9 cellular contexts compared by ENCODE assay signal in genomic region chr10:33332183-33333031, GRCh38. TPM values are rescaled to one million over a fixed set of nuclear protein-coding genes. Genes with fewer than 3 reads are reported as not detected.
A peak's percentile ranks its signal among the peaks of the same experiment; 100 is the strongest.
DNase-seq lines count a peak whose midpoint lies in the region; ATAC-seq and TF ChIP-seq lines count a peak whose summit lies in the region.
"Had no signal": no experiment of that assay in that cellular context is flagged by ENCODE, and none has a peak within 500 bp of the region (broad histone marks: within the 10 kb centered on the region; RNA-seq: fewer than 3 reads in every experiment).

No MANE protein-coding gene starts in this region.

- 0 out of 22 replicates have a peak, but pooled peaks cover 0 to under 1% (median 0%) of the 10 kb centered on the region in 11 experiments for H3K9me3 ChIP-seq in BLaER1 treated with 17β-estradiol and CSF1 and Interleukin-3, amounts not matched to agents 10 nM and 100 nM (replicated peaks in 1 of 11)
- no peaks in the 10 kb centered on the region for H3K9me3 ChIP-seq in SK-N-SH

- H3K9me3 Mint-ChIP-seq in progenitor cell of endocrine pancreas (ENCODE audit: low read depth), result no peaks in the 10 kb centered on the region
- H3K9me3 Mint-ChIP-seq: activated CD4-positive, alpha-beta T cell treated with anti-CD3 and anti-CD28 coated beads, Interleukin-2, amount 10 ng/mL, durations not matched to agents 7 days and 5 days had no signal

- ATAC-seq in GM21529 (IDR thresholded peaks at IDR 0.05; ENCODE audit: unreplicated experiment) (no peak), HG03342 (IDR thresholded peaks at IDR 0.05; ENCODE audit: unreplicated experiment) (no peak)

- peaks cover 0 to 54% (median 0%) of the 10 kb centered on the region in 11 experiments; a peak in 6 of 22 replicates for H3K36me3 ChIP-seq in BLaER1 treated with 17β-estradiol and CSF1 and Interleukin-3, amounts not matched to agents 10 nM and 100 nM
- peaks cover 23 to 52% of the 10 kb centered on the region in 2 experiments for H3K36me3 ChIP-seq in SK-N-SH (replicated peaks in 1 of 2; ENCODE audit: control insufficient read depth in 1 of 2, insufficient read depth in 2 of 2, low read length in 1 of 2)

- H3K4me1 Mint-ChIP-seq in progenitor cell of endocrine pancreas (ENCODE audit: low read depth), result peaks cover 39% of the 10 kb centered on the region

- peak overlapping the region in 3 of 11 experiments; percentile 90 to 98 (median 96); a peak in 5 of 22 replicates for H3K27ac ChIP-seq in BLaER1 treated with 17β-estradiol and CSF1 and Interleukin-3, amounts not matched to agents 10 nM and 100 nM
- H3K27ac ChIP-seq in SK-N-SH (ENCODE audit: low read depth in 2 of 2, low read length in 1 of 2), result peak overlapping the region; percentile 78 to 93

- peak in 1 of 2 experiments; percentile 49; a peak in 1 of 4 replicates for TF ChIP-seq EP300 in SK-N-SH (IDR thresholded peaks at IDR 0.05; ENCODE audit: borderline replicate concordance in 1 of 2, low read depth in 1 of 2, low read length in 1 of 2)

- CTCF ChIA-PET in SK-N-SH (lab: Yijun Ruan, JAX), result interaction anchor here (0.7 to 6.7 kb wide), 10 partner anchors 9 to 1304 kb away, joined by 3 to 102 read pairs (median 3); no protein-coding TSS in a partner anchor

- peaks cover 0 to 61% (median 14%) of the 10 kb centered on the region in 11 experiments; a peak in 12 of 22 replicates for H4K20me1 ChIP-seq in BLaER1 treated with 17β-estradiol and CSF1 and Interleukin-3, amounts not matched to agents 10 nM and 100 nM
- H4K20me1 ChIP-seq in SK-N-SH (ENCODE audit: insufficient read depth), result peaks cover 13% of the 10 kb centered on the region

- H2AFZ ChIP-seq in SK-N-SH (ENCODE audit: low read depth), result no peak overlapping the region

- H3K9me2 ChIP-seq in SK-N-SH, result no peaks in the 10 kb centered on the region

- H3K36me3 Mint-ChIP-seq in progenitor cell of endocrine pancreas (ENCODE audit: insufficient read depth), result peaks cover 12% of the 10 kb centered on the region

- H3K4me3 ChIP-seq in BLaER1 treated with 17β-estradiol and CSF1 and Interleukin-3, amounts not matched to agents 10 nM and 100 nM, result peak overlapping the region in 5 of 10 experiments; percentile 77 to 97 (median 88); a peak in 10 of 20 replicates
- H3K4me3 ChIP-seq in SK-N-SH (ENCODE audit: low read depth in 2 of 2, low read length in 1 of 2), result peak overlapping the region; percentile 90 to 92
- peak overlapping the region; percentile 55 to 71 for H3K4me3 ChIP-seq in foreskin fibroblast (ENCODE audit: low read depth in 1 of 2, low read length in 2 of 2)

- H3K4me3 Mint-ChIP-seq in progenitor cell of endocrine pancreas (ENCODE audit: low read depth), result peak overlapping the region; percentile 75

- TF ChIP-seq CTCF in SK-N-SH (IDR thresholded peaks at IDR 0.05) (no peak), foreskin fibroblast (IDR thresholded peaks at IDR 0.05; ENCODE audit: low read depth, low read length) (no peak), progenitor cell of endocrine pancreas (IDR thresholded peaks at IDR 0.05; ENCODE audit: unreplicated experiment) (no peak)

- H3K4me1 ChIP-seq in BLaER1 treated with 17β-estradiol and CSF1 and Interleukin-3, amounts not matched to agents 10 nM and 100 nM, result peaks cover 28 to 42% (median 37%) of the 10 kb centered on the region in 10 experiments
- H3K4me1 ChIP-seq in SK-N-SH (ENCODE audit: control insufficient read depth in 1 of 2, insufficient read depth in 2 of 2, low read depth in 1 of 2, low read length in 1 of 2), result peaks cover 12 to 25% of the 10 kb centered on the region in 2 experiments

- H3K9ac ChIP-seq in BLaER1 treated with 17β-estradiol and CSF1 and Interleukin-3, amounts not matched to agents 10 nM and 100 nM, result peak overlapping the region in 4 of 11 experiments; percentile 31 to 99 (median 96); a peak in 8 of 22 replicates
- peak overlapping the region; percentile 94 for H3K9ac ChIP-seq in SK-N-SH

- no peaks in the 10 kb centered on the region for H3K27me3 Mint-ChIP-seq in progenitor cell of endocrine pancreas

- WGBS in SK-N-SH (ENCODE audit: low lambda C conversion rate), result 17% methylated on average over 4 of the region's 4 CpGs

- DNase-seq in SK-N-SH (no peak), foreskin fibroblast (peak in 1 of 2 donors; percentile 58), progenitor cell of endocrine pancreas (ENCODE audit: low spot score, unreplicated experiment) (no peak), NOMO-1 treated with DMSO at 0.1 percent for 48 hours (lab: John Stamatoyannopoulos, UW; ENCODE audit: unreplicated experiment) (no peak)
- DNase-seq in NK-92 treated with Interleukin-12 subunit alpha and Interleukin-12 subunit beta, amount 100 ng/mL, for 24 hours (lab: John Stamatoyannopoulos, UW), result no peak
- DNase-seq: activated CD4-positive, alpha-beta T cell treated with anti-CD3 and anti-CD28 coated beads, Interleukin-2, amount 10 ng/mL, durations not matched to agents 7 days and 5 days had no signal

- POLR2A ChIA-PET in SK-N-SH (lab: Yijun Ruan, JAX), result interaction anchor here (0.9 kb wide), 1 partner anchor 307 kb away, joined by 3 read pairs; no protein-coding TSS in a partner anchor

- H3K79me2 ChIP-seq in SK-N-SH (ENCODE audit: insufficient read depth), result peaks cover 84% of the 10 kb centered on the region

- peaks cover 0 to 67% (median 61%) of the 10 kb centered on the region in 11 experiments; a peak in 20 of 22 replicates for H3K27me3 ChIP-seq in BLaER1 treated with 17β-estradiol and CSF1 and Interleukin-3, amounts not matched to agents 10 nM and 100 nM
- no peaks in the 10 kb centered on the region for H3K27me3 ChIP-seq in SK-N-SH (ENCODE audit: insufficient read depth)

- peak overlapping the region in 10 of 11 experiments; percentile 1 to 100 (median 96); a peak in 16 of 22 replicates for H3K4me2 ChIP-seq in BLaER1 treated with 17β-estradiol and CSF1 and Interleukin-3, amounts not matched to agents 10 nM and 100 nM
- H3K4me2 ChIP-seq in SK-N-SH, result peak overlapping the region; percentile 90

- TF ChIP-seq RAD21 in SK-N-SH (IDR thresholded peaks at IDR 0.05; ENCODE audit: low read length), result no peak

- H3K27ac Mint-ChIP-seq in progenitor cell of endocrine pancreas, result no peak overlapping the region
- H3K27ac Mint-ChIP-seq: activated CD4-positive, alpha-beta T cell treated with anti-CD3 and anti-CD28 coated beads, Interleukin-2, amount 10 ng/mL, durations not matched to agents 7 days and 5 days had no signal

- peaks cover 8% of the 10 kb centered on the region for H3F3A ChIP-seq in SK-N-SH (replicated peaks; ENCODE audit: insufficient read depth)

TF ChIP-seq in SK-N-SH, 30 proteins besides CTCF, POLR2A, EP300 and RAD21:
- TF ChIP-seq MEF2A (IDR thresholded peaks at IDR 0.05; ENCODE audit: borderline replicate concordance, low read depth) (no peak), TCF12 (IDR thresholded peaks at IDR 0.05) (peak; percentile 32; the same call in 1 of the 2 replicates)

RNA-seq across cellular contexts. Expression of gene NRP1, which starts 2.1 kb away (rescaled TPM):
- polyA plus RNA-seq in SK-N-SH (2012; rRNA removed), result 129 and 149 TPM in 2 replicates
- 125 and 142 TPM in 2 replicates for polyA plus RNA-seq in SK-N-SH (2012; cell fraction: cytosol; rRNA removed)
- polyA plus RNA-seq in SK-N-SH (2012; cell fraction: nucleus; rRNA removed), result 100 and 136 TPM in 2 replicates
- 33.4 and 37.0 TPM in 2 replicates for total RNA-seq in progenitor cell of endocrine pancreas
